ENCODE assay signal across 14 cellular contexts in genomic region chr2:10454505-10454904, GRCh38. TPM values are rescaled to one million over a fixed set of nuclear protein-coding genes. Genes with fewer than 3 reads are reported as not detected.
DNase-seq lines count a peak whose midpoint lies in the region; ATAC-seq and TF ChIP-seq lines count a peak whose summit lies in the region.
"Had no signal": no experiment of that assay in that cellular context is flagged by ENCODE, and none has a peak within 500 bp of the region (broad histone marks: within the 10 kb centered on the region; RNA-seq: fewer than 3 reads in every experiment).

No MANE protein-coding gene starts in this region.

- H3K27ac ChIP-seq in stomach smooth muscle (ENCODE audit: low read length): peak overlapping the region; percentile 62
- H3K27ac ChIP-seq: HL-60, SK-N-MC had no signal

- CTCF ChIA-PET in GM10248 (lab: Yijun Ruan, JAX): interaction anchor here (1.1 kb wide), 1 partner anchor 20 kb away, joined by 5 read pairs; no protein-coding TSS in a partner anchor

- POLR2A ChIA-PET in GM10248 (lab: Yijun Ruan, JAX): no interaction called here

- H3K4me1 ChIP-seq in stomach smooth muscle (ENCODE audit: control insufficient read depth, insufficient read depth, low read length): peaks cover 33% of the 10 kb centered on the region

- H3K4me3 Mint-ChIP-seq in brain: no peak overlapping the region
- H3K4me3 Mint-ChIP-seq: HFFc6 had no signal

- peaks cover 4% of the 10 kb centered on the region for H3K27me3 Mint-ChIP-seq in brain

- no peaks in the 10 kb centered on the region for H3K36me3 Mint-ChIP-seq in brain

- peak overlapping the region in 1 of 2 donors; percentile 30 for H3K9ac ChIP-seq in stomach smooth muscle (ENCODE audit: low read length in 2 of 2)

- H3K36me3 ChIP-seq in MG63 (0 out of 2 replicates have a peak, but pooled peaks cover 2% of the 10 kb centered on the region), stomach smooth muscle (ENCODE audit: control insufficient read depth in 2 of 2, insufficient read depth in 2 of 2, low read length in 2 of 2) (no peaks in the 10 kb centered on the region)

- DNase-seq in MG63: peak; percentile 71
- DNase-seq in left lobe of liver (ENCODE audit: low spot score): peak; percentile 74
- no peak for DNase-seq in GM10248 (ENCODE audit: extremely low spot score)
- no peak for DNase-seq in NCI-H2196 (lab: John Stamatoyannopoulos, UW; ENCODE audit: unreplicated experiment)
- DNase-seq: activated CD4-positive, alpha-beta T cell treated with anti-CD3 and anti-CD28 coated beads, Interleukin-2, amount 50 U/mL, for 4 hours; anterior cingulate cortex; HFFc6; mesendoderm; nucleus accumbens had no signal

- ATAC-seq in left lobe of liver: peak; percentile 53
- ATAC-seq in GM18502 (IDR thresholded peaks at IDR 0.05; ENCODE audit: poor library complexity, unreplicated experiment): no peak

- TF ChIP-seq CTCF in brain (conservative IDR thresholded peaks at IDR 0.05): no peak
- TF ChIP-seq CTCF in GM10248 (IDR thresholded peaks at IDR 0.05; ENCODE audit: control extremely low read depth, extremely low read depth, low read depth, missing control alignments): no peak

- H3K27me3 ChIP-seq in MG63 (no peaks in the 10 kb centered on the region), stomach smooth muscle (ENCODE audit: control insufficient read depth in 1 of 2, insufficient read depth in 2 of 2, low read length in 2 of 2) (no peaks in the 10 kb centered on the region)

- H3K9me3 ChIP-seq in MG63: no peaks in the 10 kb centered on the region
- H3K9me3 ChIP-seq in stomach smooth muscle (ENCODE audit: control insufficient read depth in 2 of 2, low read length in 2 of 2): no peaks in the 10 kb centered on the region

- H3K4me3 ChIP-seq in MG63: no peak overlapping the region
- peak overlapping the region in 1 of 2 donors; percentile 23 for H3K4me3 ChIP-seq in stomach smooth muscle (ENCODE audit: low read length in 2 of 2)
- H3K4me3 ChIP-seq: SK-N-MC had no signal

- H3K4me1 Mint-ChIP-seq in brain: peaks cover 54% of the 10 kb centered on the region

- H3K27ac Mint-ChIP-seq in brain: peak overlapping the region in 3 of 5 experiments; percentile 57 to 63 (median 63)
- H3K27ac Mint-ChIP-seq: HFFc6 had no signal

- H3K9me3 Mint-ChIP-seq in brain: peaks cover 0 to 4% (median 0%) of the 10 kb centered on the region in 5 experiments
- H3K9me3 Mint-ChIP-seq: HFFc6 had no signal

RNA-seq across cellular contexts. Expression of gene ODC1, which starts 6.4 kb away (rescaled TPM):
- total RNA-seq in MG63 (2014; rRNA removed; shearing (Covaris generic); ENCODE audit: low replicate concordance): 471 and 646 TPM in 2 replicates
- 75.0 TPM for polyA plus RNA-seq in brain (ENCODE audit: insufficient read depth, low read depth, low replicate concordance)
- 16.2 TPM for total RNA-seq in left lobe of liver

Comparison
In these comparisons a context has a peak if more than half of its experiments do, and no peak if none do; other contexts are left out.
1. DNase-seq: peak in MG63 (single experiment) and left lobe of liver (single experiment); none in GM10248 (single experiment) and NCI-H2196 (single experiment).
2. RNA of gene ODC1, which starts 6.4 kb away (total RNA-seq): 471 to 646 TPM in MG63; 16.2 TPM in left lobe of liver (single experiment); every median in the first group is over 10 times any median in the second.